In the genomic region with DNA sequence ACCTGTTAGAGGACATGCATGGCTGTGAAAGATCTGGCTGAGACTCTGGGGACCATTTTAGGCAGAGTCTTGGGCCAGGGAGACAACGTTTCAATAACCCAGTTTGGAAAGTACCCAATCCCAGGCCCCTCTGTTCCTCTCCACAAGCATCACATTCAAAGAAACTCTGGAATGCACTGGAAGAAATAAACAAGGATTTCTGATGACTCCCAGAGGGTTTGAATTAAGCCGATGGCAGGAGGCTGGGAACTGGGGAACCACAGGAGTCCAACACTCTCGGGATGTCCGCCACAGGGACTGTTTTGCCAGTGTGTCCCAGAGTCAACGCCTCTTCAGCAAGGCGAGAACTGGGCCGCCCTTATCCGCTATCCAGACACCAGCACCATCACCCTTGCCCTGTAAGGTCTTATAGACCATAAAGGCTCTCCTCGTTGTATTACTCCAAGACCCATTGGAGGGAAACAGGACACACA, we compare ENCODE assay signal across 8 cellular contexts. TPM values are rescaled to one million over a fixed set of nuclear protein-coding genes. Genes with fewer than 3 reads are reported as not detected.
DNase-seq lines count a peak whose midpoint lies in the region; ATAC-seq and TF ChIP-seq lines count a peak whose summit lies in the region.

No MANE protein-coding gene starts in this region.

- no peak for ATAC-seq in HG03159 (IDR thresholded peaks at IDR 0.05; ENCODE audit: unreplicated experiment)

- peak in 1 of 2 donors; percentile 27 for DNase-seq in cardiac muscle cell (ENCODE audit: low read depth in 1 of 2, low spot score in 1 of 2)
- DNase-seq in cardiac septum (ENCODE audit: low spot score), result no peak
- DNase-seq in epithelial cell of proximal tubule (ENCODE audit: low read depth), result no peak
- peak; percentile 65 for DNase-seq in midbrain (lab: John Stamatoyannopoulos, UW)
- DNase-seq in uterus, result peak in 1 of 2 donors; percentile 49
- DNase-seq in stimulated activated naive CD4-positive, alpha-beta T cell (lab: John Stamatoyannopoulos, UW), result no peak
- DNase-seq in Kasumi-1 (lab: John Stamatoyannopoulos, UW), result no peak

- no peaks in the 10 kb centered on the region for H3K36me3 ChIP-seq in cardiac muscle cell
- H3K36me3 ChIP-seq in uterus, result no peaks in the 10 kb centered on the region

- no peak overlapping the region for H3K27ac ChIP-seq in cardiac muscle cell
- peak overlapping the region; percentile 98 to 99 for H3K27ac ChIP-seq in uterus

- H3K9me3 ChIP-seq in cardiac muscle cell (ENCODE audit: low read depth) (no peaks in the 10 kb centered on the region), uterus (no peaks in the 10 kb centered on the region)

- TF ChIP-seq POLR2A in uterus (IDR thresholded peaks at IDR 0.05), result no peak

- intact Hi-C loops in cardiac septum (cut with DNase I) (loop anchor here (1.0 to 5.0 kb wide), 5 partner anchors 29 to 240 kb away; a partner anchor contains a TSS), uterus (cut with DNase I; ENCODE audit: low total_unique reads) (loop anchor here (2.0 to 5.0 kb wide), 3 partner anchors 90 to 241 kb away; no protein-coding TSS in a partner anchor)

- H3K4me1 ChIP-seq in cardiac muscle cell (ENCODE audit: low read depth), result peaks cover 7% of the 10 kb centered on the region
- H3K4me1 ChIP-seq in uterus, result peaks cover 15 to 18% of the 10 kb centered on the region in 2 donors

- H3K4me3 ChIP-seq in cardiac muscle cell (peak overlapping the region; percentile 67), epithelial cell of proximal tubule (ENCODE audit: low read depth, low read length) (peak overlapping the region; percentile 78), uterus (peak overlapping the region; percentile 86 to 89)

- TF ChIP-seq CTCF in cardiac muscle cell (IDR thresholded peaks at IDR 0.05; ENCODE audit: low read depth, low read length), result no peak
- no peak for TF ChIP-seq CTCF in epithelial cell of proximal tubule (conservative IDR thresholded peaks at IDR 0.05; ENCODE audit: low read depth, low read length)
- no peak for TF ChIP-seq CTCF in uterus (IDR thresholded peaks at IDR 0.05)

- H3K27me3 ChIP-seq in cardiac muscle cell (peaks cover 56% of the 10 kb centered on the region), uterus (no peaks in the 10 kb centered on the region)

RNA-seq across cellular contexts. Expression of a gene that starts 3.3 kb away (rescaled TPM):
- 13.9 and 22.4 TPM in 2 replicates for total RNA-seq in cardiac muscle cell
- polyA plus RNA-seq in cardiac muscle cell, result 33.7 and 43.0 TPM in 2 replicates
- total RNA-seq in cardiac septum, result 91.8 TPM
- 8.6 and 12.7 TPM in 2 replicates for total RNA-seq in epithelial cell of proximal tubule
- 100 to 1,000 TPM; 104 to 246 (median 155) TPM for total RNA-seq in uterus
